ENCODE assay signal across 24 cellular contexts in genomic region chrX:31166832-31167231, GRCh38.
"Had no signal": no experiment of that assay in that cellular context is flagged by ENCODE, and none has a peak within 500 bp of the region (broad histone marks: within the 10 kb centered on the region; RNA-seq: fewer than 3 reads in every experiment).

No MANE protein-coding gene starts in this region.

- H3K36me3 ChIP-seq: right atrium auricular region, spleen, thyroid gland, transverse colon, upper lobe of left lung had no signal

- H3K27ac Mint-ChIP-seq: naive thymus-derived CD4-positive, alpha-beta T cell; natural killer cell treated with Interleukin-12 subunit alpha and Interleukin-12 subunit beta and Interleukin-15 and Interleukin-18, amount 100 ng/mL, for 72 hours; progenitor cell of endocrine pancreas; stimulated activated effector memory CD8-positive, alpha-beta T cell treated with anti-CD3 and anti-CD28 coated beads, Interleukin-12 subunit alpha, Interleukin-12 subunit beta, amount 100 ng/mL, for 72 hours; stimulated activated naive CD8-positive, alpha-beta T cell treated with anti-CD3 and anti-CD28 coated beads, Interleukin-15, Interleukin-2, amounts not matched to agents 100 ng/mL and 50 ng/mL, for 24 hours had no signal

- H3K4me1 ChIP-seq: left ventricle myocardium inferior, right atrium auricular region, spleen, testis, thyroid gland, transverse colon, upper lobe of left lung had no signal

- H3K9me3 ChIP-seq: heart right ventricle, left ventricle myocardium inferior, mucosa of descending colon, right atrium auricular region, spleen, testis, thyroid gland, transverse colon, upper lobe of left lung had no signal

- H3K4me2 ChIP-seq: hepatocyte had no signal

- H3K79me2 ChIP-seq: hepatocyte had no signal

- H3K4me3 Mint-ChIP-seq: memory B cell; naive thymus-derived CD4-positive, alpha-beta T cell; natural killer cell treated with Interleukin-12 subunit alpha and Interleukin-12 subunit beta and Interleukin-15 and Interleukin-18, amount 100 ng/mL, for 72 hours; stimulated activated effector memory CD8-positive, alpha-beta T cell treated with anti-CD3 and anti-CD28 coated beads, Interleukin-12 subunit alpha, Interleukin-12 subunit beta, amount 100 ng/mL, for 72 hours; stimulated activated naive CD8-positive, alpha-beta T cell treated with anti-CD3 and anti-CD28 coated beads, Interleukin-15, Interleukin-2, amounts not matched to agents 100 ng/mL and 50 ng/mL, for 24 hours had no signal

- H3K27me3 Mint-ChIP-seq: memory B cell; progenitor cell of endocrine pancreas; stimulated activated naive CD8-positive, alpha-beta T cell treated with anti-CD3 and anti-CD28 coated beads, Interleukin-15, Interleukin-2, amounts not matched to agents 100 ng/mL and 50 ng/mL, for 24 hours had no signal

- H3K36me3 Mint-ChIP-seq: stimulated activated effector memory CD8-positive, alpha-beta T cell treated with anti-CD3 and anti-CD28 coated beads, Interleukin-12 subunit alpha, Interleukin-12 subunit beta, amount 100 ng/mL, for 72 hours had no signal

- H3K4me3 ChIP-seq: heart right ventricle, hepatocyte, left ventricle myocardium inferior, lung, mucosa of descending colon, right atrium auricular region, skin epidermis, spleen, testis, thyroid gland, transverse colon, upper lobe of left lung had no signal

- H2AFZ ChIP-seq: hepatocyte had no signal

- H3K27ac ChIP-seq: heart right ventricle, hepatocyte, left ventricle myocardium inferior, right atrium auricular region, skin epidermis, spleen, testis, thyroid gland, transverse colon, upper lobe of left lung had no signal

- H3K27me3 ChIP-seq: heart right ventricle, hepatocyte, right atrium auricular region, spleen, testis, thyroid gland, transverse colon, upper lobe of left lung had no signal

- DNase-seq: heart right ventricle; islet precursor cell; left ventricle myocardium inferior; midbrain; mucosa of descending colon; naive thymus-derived CD4-positive, alpha-beta T cell; nucleus accumbens; spleen; stimulated activated CD4-positive, alpha-beta T cell treated with anti-CD3 and anti-CD28 coated beads, Interleukin-4, amount 100 ng/mL, for 24 hours; stimulated activated naive CD4-positive, alpha-beta T cell; testis; thyroid gland; transverse colon; upper lobe of left lung had no signal

- H3K4me1 Mint-ChIP-seq: naive thymus-derived CD4-positive, alpha-beta T cell; stimulated activated effector memory CD8-positive, alpha-beta T cell treated with anti-CD3 and anti-CD28 coated beads, Interleukin-12 subunit alpha, Interleukin-12 subunit beta, amount 100 ng/mL, for 72 hours had no signal

- ATAC-seq: mucosa of descending colon; naive thymus-derived CD4-positive, alpha-beta T cell; natural killer cell treated with Interleukin-12 subunit alpha and Interleukin-12 subunit beta and Interleukin-15 and Interleukin-18, amount 100 ng/mL, for 72 hours; sciatic nerve; stimulated activated effector memory CD8-positive, alpha-beta T cell treated with anti-CD3 and anti-CD28 coated beads, Interleukin-12 subunit alpha, Interleukin-12 subunit beta, amount 100 ng/mL, for 72 hours had no signal
